In the genomic region with DNA sequence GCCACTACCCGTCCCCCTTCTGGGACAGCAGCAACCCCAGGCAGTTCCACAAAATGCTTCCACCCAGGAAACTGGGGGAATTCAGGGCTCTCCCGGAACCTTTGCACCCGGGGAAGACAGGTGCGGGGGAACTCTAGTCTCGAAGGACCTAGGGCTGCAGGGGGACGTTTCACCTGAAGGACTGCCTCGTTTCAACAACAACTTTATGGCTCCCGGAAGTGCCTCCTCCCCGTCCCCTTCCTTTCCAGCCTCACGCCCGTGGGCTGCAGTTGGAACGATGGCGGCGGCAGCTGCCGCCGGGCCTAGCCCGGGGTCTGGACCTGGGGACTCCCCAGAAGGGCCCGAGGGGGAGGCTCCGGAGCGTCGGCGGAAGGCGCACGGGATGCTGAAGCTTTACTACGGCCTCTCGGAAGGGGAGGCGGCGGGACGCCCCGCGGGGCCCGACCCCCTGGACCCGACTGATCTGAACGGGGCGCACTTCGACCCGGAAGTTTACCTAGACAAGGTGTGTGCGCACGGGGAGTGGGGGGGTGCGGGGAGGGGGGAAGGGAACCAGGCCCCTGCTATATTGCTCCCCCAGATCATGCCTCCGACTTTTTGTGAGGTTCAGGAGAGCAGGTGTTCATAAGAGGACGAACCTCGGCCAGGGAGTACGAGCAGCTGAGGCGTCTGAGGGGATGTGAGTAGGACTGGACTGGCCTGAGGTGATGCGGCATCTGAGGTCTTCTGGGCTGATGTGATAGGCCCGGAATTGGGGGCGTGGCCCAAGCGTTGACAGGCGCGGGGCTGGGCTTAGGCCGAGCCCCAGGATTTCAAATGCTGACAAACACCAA, we compare ENCODE assay signal across 8 cellular contexts. TPM values are rescaled to one million over a fixed set of nuclear protein-coding genes. Genes with fewer than 3 reads are reported as not detected.
DNase-seq lines count a peak whose midpoint lies in the region; ATAC-seq and TF ChIP-seq lines count a peak whose summit lies in the region.

A gene (plus strand): TSS at position 241 of the 833 bp plus-strand sequence. CDS start 37 bp downstream, at position 278.

- POLR2A ChIA-PET in AG04450 (lab: Yijun Ruan, JAX), result interaction anchor here (0.9 to 2.6 kb wide), 3 partner anchors 15 to 26 kb away, joined by 3 to 9 read pairs (median 5); a partner anchor contains a TSS

- no peaks in the 10 kb centered on the region for H3K9me3 Mint-ChIP-seq in central memory CD8-positive, alpha-beta T cell

- H3K27ac Mint-ChIP-seq in central memory CD8-positive, alpha-beta T cell (ENCODE audit: low read depth), result peak within 1 kb of the TSS; percentile 86

- no peaks in the 10 kb centered on the region for H3K27me3 ChIP-seq in AG04450 (ENCODE audit: control insufficient read depth, insufficient read depth, low read length)

- H3K4me1 Mint-ChIP-seq in central memory CD8-positive, alpha-beta T cell, result peaks cover 11% of the 10 kb centered on the region

- H3K27me3 Mint-ChIP-seq in central memory CD8-positive, alpha-beta T cell, result no peaks in the 10 kb centered on the region

- peak; percentile 80 for ATAC-seq in GM18909 (IDR thresholded peaks at IDR 0.05; ENCODE audit: poor library complexity, unreplicated experiment)
- ATAC-seq in HG03175 (IDR thresholded peaks at IDR 0.05; ENCODE audit: unreplicated experiment), result peak; percentile 92
- ATAC-seq in activated CD4-positive, CD25-positive, alpha-beta regulatory T cell treated with anti-CD3 and anti-CD28 coated beads, Interleukin-2, amount 50 U/mL, for 24 hours, result peak; percentile 95
- peak; percentile 90 for ATAC-seq in central memory CD8-positive, alpha-beta T cell (replicated peaks; ENCODE audit: extremely low read depth, poor library complexity, severe bottlenecking)

- peak within 1 kb of the TSS; percentile 77 for H3K4me3 ChIP-seq in AG04450 (ENCODE audit: low read depth, low read length)

- CTCF ChIA-PET in AG04450 (lab: Charles Lee), result interaction anchor here (1.6 kb wide), 1 partner anchor 17 kb away, joined by 4 read pairs; no protein-coding TSS in a partner anchor

- TF ChIP-seq CTCF in AG04450 (IDR thresholded peaks at IDR 0.05; ENCODE audit: low read depth, low read length), result no peak

- peak within 1 kb of the TSS; percentile 75 for H3K27ac ChIP-seq in AG04450 (ENCODE audit: low read depth, low read length)

- H3K36me3 Mint-ChIP-seq in central memory CD8-positive, alpha-beta T cell (ENCODE audit: insufficient read depth), result peaks cover 2% of the 10 kb centered on the region

- DNase-seq in AG04450 (ENCODE audit: low read depth, low spot score), result peak; percentile 74
- DNase-seq in NCI-H345 treated with DMSO at 0.1 percent for 48 hours (lab: John Stamatoyannopoulos, UW; ENCODE audit: unreplicated experiment), result peak; percentile 66
- DNase-seq in central memory CD8-positive, alpha-beta T cell (ENCODE audit: low spot score in 2 of 2), result peak; percentile 78 to 81
- DNase-seq in islet precursor cell, result peak; percentile 92
- peak; percentile 74 for DNase-seq in stimulated activated CD4-positive, alpha-beta T cell treated with anti-CD3 and anti-CD28 coated beads, Interleukin-12 subunit alpha, Interleukin-12 subunit beta, amount 100 ng/mL, for 4 hours

- no peaks in the 10 kb centered on the region for H3K9me3 ChIP-seq in AG04450 (ENCODE audit: control insufficient read depth, insufficient read depth, low read length)

- peak within 1 kb of the TSS; percentile 81 for H3K4me3 Mint-ChIP-seq in central memory CD8-positive, alpha-beta T cell

RNA-seq across cellular contexts. Expression of the gene that starts here (rescaled TPM):
- 38.9 and 74.1 TPM in 2 replicates for polyA plus RNA-seq in AG04450 (2011; rRNA removed)
- polyA minus RNA-seq in AG04450 (2011; rRNA and poly(A)+ RNA removed), result 111 and 136 TPM in 2 replicates

Comparison
In these comparisons a context has a peak if more than half of its experiments do, and no peak if none do; other contexts are left out.
1. Peak in every context shown above with its lines: DNase-seq, ATAC-seq, H3K4me3 ChIP-seq and H3K27ac ChIP-seq.